In genomic region chr14:100221419-100222218, GRCh38 we compare ENCODE assay signal across 8 cellular contexts. TPM values are rescaled to one million over a fixed set of nuclear protein-coding genes. Genes with fewer than 3 reads are reported as not detected.
DNase-seq lines count a peak whose midpoint lies in the region; ATAC-seq and TF ChIP-seq lines count a peak whose summit lies in the region.

No MANE protein-coding gene starts in this region.

- ATAC-seq in HG02571 (IDR thresholded peaks at IDR 0.05; ENCODE audit: unreplicated experiment) (peak; percentile 96), lung (ENCODE audit: insufficient read depth, low FRiP score) (peak; percentile 50)

- TF ChIP-seq CTCF in WI38 (IDR thresholded peaks at IDR 0.05; ENCODE audit: low read depth, low read length) (no peak), lung (IDR thresholded peaks at IDR 0.05; ENCODE audit: control extremely low read depth, extremely low read depth) (no peak)

- DNase-seq in NCI-H1436 (lab: John Stamatoyannopoulos, UW) (peak; percentile 72), dedifferentiated amniotic fluid mesenchymal stem cell (ENCODE audit: extremely low spot score) (peak; percentile 49), lung (ENCODE audit: low spot score) (peak; percentile 49), SW 1271 (lab: John Stamatoyannopoulos, UW) (no peak)
- peak; percentile 50 to 52 for DNase-seq in stimulated activated CD8-positive, alpha-beta memory T cell treated with anti-CD3 and anti-CD28 coated beads, Interleukin-2, amount 100 ng/mL, for 1 hour (ENCODE audit: low read depth in 2 of 2)

- peak; percentile 44 for TF ChIP-seq POLR2A in GM15510 (IDR thresholded peaks at IDR 0.05; ENCODE audit: borderline replicate concordance, extremely low read depth, insufficient read length)

- H3K27me3 ChIP-seq in lung (ENCODE audit: control insufficient read depth, insufficient read depth): no peaks in the 10 kb centered on the region

- no peaks in the 10 kb centered on the region for H3K36me3 ChIP-seq in lung (ENCODE audit: control insufficient read depth in 2 of 2, insufficient read depth in 2 of 2, low read length in 2 of 2)

- peaks cover 0 to 8% of the 10 kb centered on the region in 2 donors for H3K4me1 ChIP-seq in lung (ENCODE audit: control insufficient read depth in 2 of 2, insufficient read depth in 2 of 2, low read length in 2 of 2)

- H3K4me3 ChIP-seq in WI38 (ENCODE audit: low read depth, low read length) (peak overlapping the region; percentile 56), lung (no peak overlapping the region)

- H3K9me3 ChIP-seq in lung (ENCODE audit: control insufficient read depth in 2 of 2, insufficient read depth in 1 of 2, low read length in 1 of 2): no peaks in the 10 kb centered on the region

- WGBS in lung, 2 donors: 3 to 5% methylated on average over 16 of the region's 16 CpGs

- H3K27ac ChIP-seq in lung (ENCODE audit: low read depth in 1 of 2, low read length in 1 of 2): peak overlapping the region in 1 of 2 donors; percentile 67

RNA-seq across cellular contexts. Expression of gene YY1, which starts 17.3 kb away (rescaled TPM):
- total RNA-seq in lung: 10 to 100 TPM; 42.1 to 62.9 TPM
- 10 to 100 TPM; 22.9 to 27.0 TPM for polyA plus RNA-seq in lung

Comparison
In these comparisons a context has a peak if more than half of its experiments do, and no peak if none do; other contexts are left out.
1. DNase-seq: peak in NCI-H1436 (single experiment), dedifferentiated amniotic fluid mesenchymal stem cell (single experiment), lung (single experiment) and stimulated activated CD8-positive, alpha-beta memory T cell treated with anti-CD3 and anti-CD28 coated beads, Interleukin-2, amount 100 ng/mL, for 1 hour (2 of 2); none in SW 1271 (0 of 2).